23 cellular contexts compared by ENCODE assay signal in genomic region chr6:95593025-95593424, GRCh38. TPM values are rescaled to one million over a fixed set of nuclear protein-coding genes. Genes with fewer than 3 reads are reported as not detected.
A peak's percentile ranks its signal among the peaks of the same experiment; 100 is the strongest.
DNase-seq lines count a peak whose midpoint lies in the region; ATAC-seq, FAIRE-seq and TF ChIP-seq lines count a peak whose summit lies in the region.
"Had no signal": no experiment of that assay in that cellular context is flagged by ENCODE, and none has a peak within 500 bp of the region (broad histone marks: within the 10 kb centered on the region; RNA-seq: fewer than 3 reads in every experiment).

No MANE protein-coding gene starts in this region.

- no peaks in the 10 kb centered on the region for H3K27me3 Mint-ChIP-seq in CD4-positive, alpha-beta T cell
- H3K27me3 Mint-ChIP-seq: CD4-positive, alpha-beta memory T cell; natural killer cell treated with Interleukin-12 subunit alpha and Interleukin-12 subunit beta and Interleukin-15 and Interleukin-18, amount 100 ng/mL, for 72 hours had no signal

- H3K4me1 Mint-ChIP-seq in CD4-positive, alpha-beta T cell (ENCODE audit: low read depth), result peaks cover 53% of the 10 kb centered on the region

- POLR2A ChIA-PET in CD4-positive, alpha-beta T cell (lab: Charles Lee), result no interaction called here

- no peaks in the 10 kb centered on the region for H3K27me3 ChIP-seq in CD4-positive, alpha-beta T cell (ENCODE audit: control insufficient read depth, insufficient read depth, low read length)
- H3K27me3 ChIP-seq: adrenal gland, upper lobe of right lung had no signal

- peaks cover 36% of the 10 kb centered on the region for H3K36me3 Mint-ChIP-seq in CD4-positive, alpha-beta T cell (ENCODE audit: low read depth)

- ATAC-seq in left colon (peak; percentile 85), omental fat pad (ENCODE audit: low FRiP score) (no peak), HG03342 (IDR thresholded peaks at IDR 0.05; ENCODE audit: unreplicated experiment) (no peak)
- no peak for ATAC-seq in CD4-positive, alpha-beta T cell (ENCODE audit: poor library complexity)
- ATAC-seq: activated CD8-positive, alpha-beta T cell treated with anti-CD3 and anti-CD28 coated beads, Interleukin-2, amount 10 ng/mL, durations not matched to agents 7 days and 5 days; lower lobe of right lung; natural killer cell treated with Interleukin-12 subunit alpha and Interleukin-12 subunit beta and Interleukin-15 and Interleukin-18, amount 100 ng/mL, for 72 hours; stimulated activated naive CD8-positive, alpha-beta T cell treated with anti-CD3 and anti-CD28 coated beads, Interleukin-15, Interleukin-2, amounts not matched to agents 100 U/mL and 50 U/mL, for 24 hours; upper lobe of right lung; WTC11 had no signal

- H3K9me3 ChIP-seq in CD4-positive, alpha-beta T cell (ENCODE audit: control insufficient read depth, low read length), result no peaks in the 10 kb centered on the region
- H3K9me3 ChIP-seq: lower lobe of right lung, upper lobe of right lung had no signal

- TF ChIP-seq CTCF in 22Rv1 (IDR thresholded peaks at IDR 0.05) (no peak), omental fat pad (IDR thresholded peaks at IDR 0.05) (no peak)
- TF ChIP-seq CTCF in CD4-positive, alpha-beta T cell (IDR thresholded peaks at IDR 0.05), result no peak

- H3K27ac Mint-ChIP-seq in CD4-positive, alpha-beta T cell, result no peak overlapping the region
- H3K27ac Mint-ChIP-seq: activated CD8-positive, alpha-beta T cell treated with anti-CD3 and anti-CD28 coated beads, Interleukin-2, amount 10 ng/mL, durations not matched to agents 7 days and 5 days; activated T-helper 1 cell treated with anti-CD3 and anti-CD28 coated beads, Interleukin-12 subunit alpha, Interleukin-12 subunit beta, Interleukin-2, Interleukin-4 antibody, amounts not matched to agents 30 ng/mL and 10 ng/mL and 1 ng/mL, durations not matched to agents 14 hours and 24 hours and 36 hours; CD4-positive, alpha-beta memory T cell; natural killer cell treated with Interleukin-12 subunit alpha and Interleukin-12 subunit beta and Interleukin-15 and Interleukin-18, amount 100 ng/mL, for 72 hours; WTC11 had no signal

- intact Hi-C loops in left colon (cut with DNase I, micrococcal nuclease), result no loop called here
- intact Hi-C loops in CD4-positive, alpha-beta T cell (cut with DNase I, micrococcal nuclease), result loop anchor here in 1 of 2 experiments (10.0 kb wide), 1 partner anchor 922 kb away; no protein-coding TSS in a partner anchor

- DNase-seq in M059J (ENCODE audit: low read depth) (peak; percentile 6), RCC 7860 (ENCODE audit: low spot score) (peak; percentile 22), left colon (peak; percentile 19 to 24), omental fat pad (ENCODE audit: low spot score) (no peak), iPS-NIHi11 (ENCODE audit: low spot score) (no peak)
- no peak for DNase-seq in CD4-positive, alpha-beta T cell
- DNase-seq: activated CD8-positive, alpha-beta T cell treated with anti-CD3 and anti-CD28 coated beads, Interleukin-2, amount 10 ng/mL, durations not matched to agents 7 days and 5 days; adrenal gland; CD4-positive, alpha-beta memory T cell; foreskin melanocyte; lower lobe of right lung; NCI-H1694; NK-92 treated with Interleukin-12 subunit alpha and Interleukin-12 subunit beta, amount 100 ng/mL, for 24 hours; stimulated activated CD4-positive, alpha-beta T cell treated with anti-CD3 and anti-CD28 coated beads, Interleukin-15, amount 100 ng/mL, for 24 hours; stimulated activated naive CD8-positive, alpha-beta T cell treated with anti-CD3 and anti-CD28 coated beads, Interleukin-15, Interleukin-2, amounts not matched to agents 100 U/mL and 50 U/mL, for 24 hours; upper lobe of right lung had no signal

- H3K4me3 Mint-ChIP-seq in CD4-positive, alpha-beta T cell, result no peak overlapping the region
- H3K4me3 Mint-ChIP-seq: activated CD8-positive, alpha-beta T cell treated with anti-CD3 and anti-CD28 coated beads, Interleukin-2, amount 10 ng/mL, durations not matched to agents 7 days and 5 days; activated T-helper 1 cell treated with anti-CD3 and anti-CD28 coated beads, Interleukin-12 subunit alpha, Interleukin-12 subunit beta, Interleukin-2, Interleukin-4 antibody, amounts not matched to agents 30 ng/mL and 10 ng/mL and 1 ng/mL, durations not matched to agents 14 hours and 24 hours and 36 hours; natural killer cell treated with Interleukin-12 subunit alpha and Interleukin-12 subunit beta and Interleukin-15 and Interleukin-18, amount 100 ng/mL, for 72 hours; WTC11 had no signal

- H3K27ac ChIP-seq in 22Rv1, result peak overlapping the region; percentile 44
- no peak overlapping the region for H3K27ac ChIP-seq in CD4-positive, alpha-beta T cell (ENCODE audit: low read depth, low read length)
- H3K27ac ChIP-seq: adrenal gland, lower lobe of right lung, upper lobe of right lung had no signal

- CTCF ChIA-PET in CD4-positive, alpha-beta T cell (lab: Charles Lee), result no interaction called here

- H3K9me3 Mint-ChIP-seq in CD4-positive, alpha-beta T cell, result no peaks in the 10 kb centered on the region
- H3K9me3 Mint-ChIP-seq: activated T-helper 1 cell treated with anti-CD3 and anti-CD28 coated beads, Interleukin-12 subunit alpha, Interleukin-12 subunit beta, Interleukin-2, Interleukin-4 antibody, amounts not matched to agents 30 ng/mL and 10 ng/mL and 1 ng/mL, durations not matched to agents 14 hours and 24 hours and 36 hours; natural killer cell treated with Interleukin-12 subunit alpha and Interleukin-12 subunit beta and Interleukin-15 and Interleukin-18, amount 100 ng/mL, for 72 hours had no signal

- peak; percentile 81 for FAIRE-seq in RCC 7860 (lab: Jason Lieb, UNC)
- FAIRE-seq: endometrium, H1 had no signal

RNA-seq across cellular contexts. Expression of gene MANEA, which starts 15.7 kb away (rescaled TPM):
- total RNA-seq in M059J (2014; rRNA removed; shearing (Covaris generic)), result 4.4 and 5.9 TPM in 2 replicates
- total RNA-seq in left colon (1 to 10 TPM; 4.3 to 6.3 TPM), omental fat pad (10 to 100 TPM; 12.5 to 23.6 (median 17.0) TPM)
- total RNA-seq in CD4-positive, alpha-beta T cell, result 1 to 10 TPM; 6.1 to 8.0 TPM

Comparison
In these comparisons a context has a peak if more than half of its experiments do, and no peak if none do; other contexts are left out.
1. DNase-seq: peak in M059J (single experiment), RCC 7860 (single experiment) and left colon (2 of 2); none in omental fat pad (single experiment), iPS-NIHi11 (single experiment) and CD4-positive, alpha-beta T cell (0 of 10).